ENCODE assay signal across 8 cellular contexts in genomic region chr2:177393381-177393780, GRCh38. TPM values are rescaled to one million over a fixed set of nuclear protein-coding genes. Genes with fewer than 3 reads are reported as not detected.
A peak's percentile ranks its signal among the peaks of the same experiment; 100 is the strongest.
DNase-seq lines count a peak whose midpoint lies in the region; ATAC-seq and TF ChIP-seq lines count a peak whose summit lies in the region.

No MANE protein-coding gene starts in this region.

- H3K36me3 ChIP-seq in heart right ventricle (no peaks in the 10 kb centered on the region), sigmoid colon (no peaks in the 10 kb centered on the region)

- H3K9me3 ChIP-seq in heart right ventricle (no peaks in the 10 kb centered on the region), sigmoid colon (no peaks in the 10 kb centered on the region)

- intact Hi-C loops in heart right ventricle (cut with DNase I) (loop anchor here in 1 of 10 donors (10.0 kb wide), 1 partner anchor 129 kb away; the partner anchor contains the start of gene NFE2L2), left ventricle myocardium superior (cut with micrococcal nuclease) (no loop called here), sigmoid colon (cut with DNase I) (no loop called here)

- peaks cover 0 to 68% (median 47%) of the 10 kb centered on the region in 9 donors for H3K4me1 ChIP-seq in heart right ventricle
- peaks cover 0 to 56% (median 46%) of the 10 kb centered on the region in 4 donors for H3K4me1 ChIP-seq in sigmoid colon

- peak overlapping the region; percentile 80 to 99 (median 91) for H3K4me3 ChIP-seq in heart right ventricle
- peak overlapping the region; percentile 78 for H3K4me3 ChIP-seq in fibroblast of pulmonary artery (replicated peaks; ENCODE audit: low read depth, low read length)
- H3K4me3 ChIP-seq in sigmoid colon, result peak overlapping the region; percentile 65 to 86 (median 82)

- 31 to 38% methylated on average over 6 of the region's 6 CpGs for WGBS in heart right ventricle, 2 donors
- 2 to 16% methylated on average over 6 of the region's 6 CpGs for WGBS in sigmoid colon, 2 donors

- no peak for DNase-seq in heart right ventricle
- DNase-seq in left ventricle myocardium superior, result no peak
- DNase-seq in fibroblast of pulmonary artery (ENCODE audit: low read depth), result no peak
- DNase-seq in sigmoid colon, result no peak
- no peak for DNase-seq in SIG-M5 treated with dmso at 0.1 percent for 504 hours (lab: John Stamatoyannopoulos, UW; ENCODE audit: unreplicated experiment)
- no peak for DNase-seq in NCI-H1092 (lab: John Stamatoyannopoulos, UW)

- ATAC-seq in heart right ventricle (no peak), left ventricle myocardium superior (no peak), GM21515 (IDR thresholded peaks at IDR 0.05; ENCODE audit: unreplicated experiment) (no peak)

- TF ChIP-seq EP300 in sigmoid colon (IDR thresholded peaks at IDR 0.05), result no peak

- H3K27ac ChIP-seq in heart right ventricle, result peak overlapping the region in 9 of 10 donors; percentile 19 to 93 (median 84)
- peak overlapping the region; percentile 76 for H3K27ac ChIP-seq in VCaP
- peak overlapping the region; percentile 73 to 80 (median 78) for H3K27ac ChIP-seq in sigmoid colon

- TF ChIP-seq POLR2A in sigmoid colon (IDR thresholded peaks at IDR 0.05), result no peak

- TF ChIP-seq CTCF in heart right ventricle (IDR thresholded peaks at IDR 0.05) (no peak), VCaP (conservative IDR thresholded peaks at IDR 0.05) (no peak), fibroblast of pulmonary artery (IDR thresholded peaks at IDR 0.05; ENCODE audit: low read length, missing control alignments) (no peak), sigmoid colon (IDR thresholded peaks at IDR 0.05) (no peak)

- H3K27me3 ChIP-seq in heart right ventricle (no peaks in the 10 kb centered on the region), sigmoid colon (no peaks in the 10 kb centered on the region)

RNA-seq across cellular contexts. Expression of gene AGPS, which starts 0.8 kb away (rescaled TPM):
- total RNA-seq in heart right ventricle (10 to 100 TPM; 23.1 to 32.0 (median 28.9) TPM), left ventricle myocardium superior (33.4 TPM), sigmoid colon (10 to 100 TPM; 22.0 to 37.5 (median 34.1) TPM)
- polyA plus RNA-seq in heart right ventricle (1 to 10 TPM; 4.6 to 7.1 TPM), sigmoid colon (10 to 100 TPM; 13.1 to 17.3 (median 13.8) TPM)
